In the genomic region with DNA sequence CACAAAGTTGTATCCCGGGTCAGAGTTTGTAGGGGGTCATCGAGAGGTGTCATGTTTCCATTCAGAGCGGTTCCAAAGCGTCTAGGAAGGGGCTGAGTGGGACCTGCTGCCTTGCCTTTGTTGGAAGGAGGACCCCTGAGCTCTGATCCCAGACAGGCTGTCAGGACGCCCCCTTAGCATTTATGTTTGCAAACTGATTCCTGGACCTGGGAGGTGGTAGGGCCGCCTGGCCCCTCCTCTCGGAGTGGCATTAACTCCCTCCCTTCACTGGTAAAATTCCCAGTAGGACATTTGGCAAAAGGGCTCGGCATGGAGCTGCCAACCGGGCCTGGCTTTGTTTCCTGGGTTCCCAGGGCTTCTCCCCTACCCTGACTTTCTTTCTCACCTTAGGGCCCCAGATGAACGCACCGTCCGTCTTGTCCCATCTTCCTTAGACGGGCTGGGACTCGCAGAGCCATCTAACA, we compare ENCODE assay signal across 8 cellular contexts. TPM values are rescaled to one million over a fixed set of nuclear protein-coding genes. Genes with fewer than 3 reads are reported as not detected.
A peak's percentile ranks its signal among the peaks of the same experiment; 100 is the strongest.
DNase-seq lines count a peak whose midpoint lies in the region; ATAC-seq and TF ChIP-seq lines count a peak whose summit lies in the region.

No MANE protein-coding gene starts in this region.

- no peaks in the 10 kb centered on the region for H3K36me3 ChIP-seq in BE2C

- intact Hi-C loops in dorsolateral prefrontal cortex (cut with DNase I) (loop anchor here (2.0 to 10.0 kb wide), 5 partner anchors 44 to 317 kb away; a partner anchor contains a TSS), natural killer cell (cut with micrococcal nuclease) (loop anchor here (2.0 to 10.0 kb wide), 4 partner anchors 49 to 377 kb away; a partner anchor contains a TSS)

- peaks cover 43 to 76% of the 10 kb centered on the region in 2 donors for H3K4me1 Mint-ChIP-seq in natural killer cell

- no peak for ATAC-seq in natural killer cell
- ATAC-seq in HG03354 (IDR thresholded peaks at IDR 0.05; ENCODE audit: poor library complexity, severe bottlenecking, unreplicated experiment) = no peak
- no peak for ATAC-seq in GM21381 (IDR thresholded peaks at IDR 0.05; ENCODE audit: unreplicated experiment)

- H3K9me3 ChIP-seq in BE2C = no peaks in the 10 kb centered on the region

- peak overlapping the region; percentile 90 for H3K4me3 ChIP-seq in BE2C (ENCODE audit: low read depth, low read length)
- H3K4me3 ChIP-seq in LNCaP clone FGC (ENCODE audit: low read depth, low read length) = peak overlapping the region; percentile 66
- H3K4me3 ChIP-seq in dorsolateral prefrontal cortex = peak overlapping the region; percentile 67 to 98 (median 92)

- peak overlapping the region; percentile 96 for H3K4me3 Mint-ChIP-seq in natural killer cell

- peak overlapping the region in 55 of 59 donors; percentile 40 to 100 (median 100) for H3K27ac ChIP-seq in dorsolateral prefrontal cortex

- no peaks in the 10 kb centered on the region for H3K27me3 ChIP-seq in BE2C
- no peaks in the 10 kb centered on the region for H3K27me3 ChIP-seq in dorsolateral prefrontal cortex

- DNase-seq in BE2C (no peak), LNCaP clone FGC (ENCODE audit: low read depth) (no peak), dorsolateral prefrontal cortex (no peak), natural killer cell (no peak), putamen (ENCODE audit: low spot score) (no peak), GF-D8 (lab: John Stamatoyannopoulos, UW) (no peak)

- no peaks in the 10 kb centered on the region for H3K27me3 Mint-ChIP-seq in natural killer cell (ENCODE audit: low read depth in 2 of 2)

- peak overlapping the region; percentile 92 to 96 for H3K27ac Mint-ChIP-seq in natural killer cell

- no peaks in the 10 kb centered on the region for H3K36me3 Mint-ChIP-seq in natural killer cell

- TF ChIP-seq CTCF in BE2C (IDR thresholded peaks at IDR 0.05; ENCODE audit: low read depth, low read length) = no peak
- no peak for TF ChIP-seq CTCF in LNCaP clone FGC (IDR thresholded peaks at IDR 0.05; ENCODE audit: control insufficient read depth, extremely low read depth, insufficient read depth)
- TF ChIP-seq CTCF in dorsolateral prefrontal cortex (IDR thresholded peaks at IDR 0.05 in 54 of 56, conservative IDR thresholded peaks at IDR 0.05 in 2 of 56; ENCODE audit: low read depth in 1 of 56, partially characterized antibody in 56 of 56) = no peak
- TF ChIP-seq CTCF in natural killer cell (IDR thresholded peaks at IDR 0.05) = no peak

- H3K4me1 ChIP-seq in BE2C = 0 out of 2 replicates have a peak, but pooled peaks cover 2% of the 10 kb centered on the region

- no peaks in the 10 kb centered on the region for H3K9me3 Mint-ChIP-seq in natural killer cell

RNA-seq across cellular contexts. Expression of a gene that starts 2.5 kb away (rescaled TPM):
- polyA plus RNA-seq in BE2C (2012; ENCODE audit: insufficient read depth, insufficient read length, low read depth) = 14.7 TPM
- total RNA-seq in dorsolateral prefrontal cortex (100 to 1,000 TPM in 59 of 120 experiments, 10 to 100 TPM in 61; 64.6 to 141 (median 99.8) TPM), natural killer cell (100 to 1,000 TPM; 130 to 174 (median 173) TPM)
